Comparison of ENCODE assay signal across 24 cellular contexts in genomic region chrX:57266871-57267270, GRCh38. TPM values are rescaled to one million over a fixed set of nuclear protein-coding genes. Genes with fewer than 3 reads are reported as not detected.
"Had no signal": no experiment of that assay in that cellular context is flagged by ENCODE, and none has a peak within 500 bp of the region (broad histone marks: within the 10 kb centered on the region; RNA-seq: fewer than 3 reads in every experiment).

No MANE protein-coding gene starts in this region.

- H3K27me3 Mint-ChIP-seq: dendritic cell treated with granulocyte-macrophage colony-stimulating factor and Interleukin-4, amounts not matched to agents 40 ng/mL and 50 ng/mL, for 4 days; effector memory CD8-positive, alpha-beta T cell had no signal

- H3K4me3 ChIP-seq: colonic mucosa, coronary artery, dorsolateral prefrontal cortex, esophagus muscularis mucosa, esophagus squamous epithelium, gastrocnemius medialis, gastroesophageal sphincter, heart right ventricle had no signal

- DNase-seq: colonic mucosa; cortex of kidney; dermis blood vessel endothelial cell; effector CD4-positive, alpha-beta T cell; effector CD8-positive, alpha-beta T cell; effector memory CD4-positive, alpha-beta T cell; effector memory CD8-positive, alpha-beta T cell; endodermal cell; erythroblast; esophagus squamous epithelium; foreskin fibroblast; foreskin keratinocyte; foreskin melanocyte; gastrocnemius medialis; glutamatergic neuron; heart right ventricle had no signal

- H3K27ac Mint-ChIP-seq: dendritic cell treated with granulocyte-macrophage colony-stimulating factor and Interleukin-4, amounts not matched to agents 40 ng/mL and 50 ng/mL, for 4 days; effector memory CD8-positive, alpha-beta T cell; endodermal cell had no signal

- H3K27ac ChIP-seq: colonic mucosa, coronary artery, dorsolateral prefrontal cortex, epithelial cell of prostate, esophagus muscularis mucosa, esophagus squamous epithelium, foreskin keratinocyte, gastrocnemius medialis, gastroesophageal sphincter, heart right ventricle had no signal

- H3K4me3 Mint-ChIP-seq: dendritic cell treated with granulocyte-macrophage colony-stimulating factor and Interleukin-4, amounts not matched to agents 40 ng/mL and 50 ng/mL, for 4 days; effector memory CD8-positive, alpha-beta T cell; endodermal cell had no signal

- H3K9me3 Mint-ChIP-seq: effector memory CD8-positive, alpha-beta T cell had no signal

- H3K4me1 Mint-ChIP-seq: endodermal cell had no signal

- H3K4me1 ChIP-seq: colonic mucosa, esophagus muscularis mucosa, esophagus squamous epithelium, foreskin keratinocyte, gastrocnemius medialis, gastroesophageal sphincter, heart right ventricle had no signal

- H3K27me3 ChIP-seq: colonic mucosa, esophagus muscularis mucosa, esophagus squamous epithelium, foreskin keratinocyte, gastrocnemius medialis, gastroesophageal sphincter had no signal

- H3K36me3 ChIP-seq: colonic mucosa, esophagus muscularis mucosa, esophagus squamous epithelium, gastrocnemius medialis, gastroesophageal sphincter, heart right ventricle had no signal

- H3K9me3 ChIP-seq: colonic mucosa, gastrocnemius medialis, gastroesophageal sphincter had no signal

- ATAC-seq: effector memory CD8-positive, alpha-beta T cell; esophagus mucosa; foreskin keratinocyte; gastrocnemius medialis; gastroesophageal sphincter; heart right ventricle had no signal

RNA-seq across cellular contexts. Expression of gene FAAH2, which starts 19.6 kb away (rescaled TPM):
- total RNA-seq: gastrocnemius medialis, glomerular endothelial cell had no signal
